Comparison of ENCODE assay signal across 15 cellular contexts in genomic region chr3:168951884-168952283, GRCh38.
"Had no signal": no experiment of that assay in that cellular context is flagged by ENCODE, and none has a peak within 500 bp of the region (broad histone marks: within the 10 kb centered on the region; RNA-seq: fewer than 3 reads in every experiment).

No MANE protein-coding gene starts in this region.

- H3K36me3 ChIP-seq: esophagus squamous epithelium, left lung, pancreas, thoracic aorta had no signal

- H3K27me3 ChIP-seq: body of pancreas, esophagus squamous epithelium, left lung, pancreas had no signal

- DNase-seq: activated CD4-positive, alpha-beta T cell treated with anti-CD3 and anti-CD28 coated beads, Interleukin-2, amount 50 U/mL, for 4 hours; activated CD4-positive, CD25-positive, alpha-beta regulatory T cell treated with anti-CD3 and anti-CD28 coated beads, Interleukin-2, amount 50 U/mL, for 72 hours; activated CD8-positive, alpha-beta memory T cell treated with anti-CD3 and anti-CD28 coated beads, Interleukin-2, amount 10 ng/mL, durations not matched to agents 7 days and 5 days; activated effector memory CD4-positive, alpha-beta T cell treated with Interleukin-2 at 50 U/mL for 16 hours; activated T-cell treated with anti-CD3 and anti-CD28 coated beads, Interleukin-2, amount 50 U/mL, for 24 hours; body of pancreas; esophagus squamous epithelium; foreskin melanocyte; head of caudate nucleus; left lung; pancreas; stimulated activated CD4-positive, alpha-beta T cell treated with anti-CD3 and anti-CD28 coated beads, Interleukin-4, amount 100 ng/mL, for 24 hours; stimulated activated naive CD8-positive, alpha-beta T cell treated with anti-CD3 and anti-CD28 coated beads, Interleukin-15, amount 100 ng/mL, for 72 hours; T-helper 17 cell had no signal

- H3K4me3 ChIP-seq: body of pancreas, esophagus squamous epithelium, left lung, pancreas had no signal

- H3K9me3 ChIP-seq: body of pancreas, esophagus squamous epithelium, left lung, pancreas, thoracic aorta had no signal

- H3K27ac ChIP-seq: body of pancreas, esophagus squamous epithelium, left lung, pancreas, thoracic aorta had no signal

- ATAC-seq: activated CD8-positive, alpha-beta memory T cell treated with anti-CD3 and anti-CD28 coated beads, Interleukin-2, amount 10 ng/mL, durations not matched to agents 7 days and 5 days; body of pancreas; stimulated activated naive CD8-positive, alpha-beta T cell treated with anti-CD3 and anti-CD28 coated beads, Interleukin-15, amount 100 ng/mL, for 72 hours; T-helper 17 cell had no signal

- H3K4me1 ChIP-seq: body of pancreas, esophagus squamous epithelium, pancreas had no signal
